ENCODE assay signal across 1 cellular context in the genomic region with DNA sequence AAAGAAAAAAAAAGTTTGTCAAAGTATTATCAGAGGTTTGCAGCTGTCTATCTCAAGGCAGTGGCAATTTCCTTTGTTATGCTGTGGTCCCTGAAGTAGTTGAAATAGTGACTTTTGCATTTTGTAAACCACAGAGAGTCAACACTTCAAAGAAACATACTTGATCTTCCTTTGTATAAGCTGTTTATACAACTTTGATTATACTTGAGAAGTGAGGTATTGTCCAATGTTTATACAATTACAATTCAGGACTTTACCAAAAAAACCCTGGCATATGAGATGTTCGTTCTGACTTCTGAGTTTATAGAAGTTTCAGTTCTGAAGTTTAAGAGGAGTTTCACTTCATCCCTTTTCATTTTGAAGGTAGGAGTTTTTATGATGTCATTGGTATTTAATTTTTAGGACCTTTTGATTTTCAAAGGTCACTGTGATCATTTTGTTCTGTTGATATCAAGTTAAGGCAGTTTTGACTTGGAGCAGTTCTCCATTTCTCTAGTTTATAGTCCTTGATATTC.
TF ChIP-seq lines count a peak whose summit lies in the region.

No MANE protein-coding gene starts in this region.

TF ChIP-seq in K562, 482 proteins besides CTCF, POLR2A, EP300 and RAD21 (continued from another document):
- TF ChIP-seq, protein P1, sequence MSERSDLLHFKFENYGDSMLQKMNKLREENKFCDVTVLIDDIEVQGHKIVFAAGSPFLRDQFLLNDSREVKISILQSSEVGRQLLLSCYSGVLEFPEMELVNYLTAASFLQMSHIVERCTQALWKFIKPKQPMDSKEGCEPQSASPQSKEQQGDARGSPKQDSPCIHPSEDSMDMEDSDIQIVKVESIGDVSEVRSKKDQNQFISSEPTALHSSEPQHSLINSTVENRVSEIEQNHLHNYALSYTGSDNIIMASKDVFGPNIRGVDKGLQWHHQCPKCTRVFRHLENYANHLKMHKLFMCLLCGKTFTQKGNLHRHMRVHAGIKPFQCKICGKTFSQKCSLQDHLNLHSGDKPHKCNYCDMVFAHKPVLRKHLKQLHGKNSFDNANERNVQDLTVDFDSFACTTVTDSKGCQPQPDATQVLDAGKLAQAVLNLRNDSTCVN (CRISPR knock-in tag; IDR thresholded peaks at IDR 0.05), result no peak
- TF ChIP-seq POLR3G (IDR thresholded peaks at IDR 0.05; ENCODE audit: extremely low read depth, insufficient read length, insufficient replicate concordance), result no peak
- peak; percentile 73 for TF ChIP-seq TCF3 (CRISPR knock-in tag; IDR thresholded peaks at IDR 0.05)
- TF ChIP-seq HDAC1 (IDR thresholded peaks at IDR 0.05), result peak in 1 of 2 experiments; percentile 31; a peak in 1 of 4 replicates
- peak; percentile 78 for TF ChIP-seq CBFA2T3 (IDR thresholded peaks at IDR 0.05)
- peak; percentile 73 for TF ChIP-seq ZNF384 (IDR thresholded peaks at IDR 0.05; ENCODE audit: low read depth, low read length)
- peak; percentile 37; the same call in 1 of the 2 replicates for TF ChIP-seq NFE2 (IDR thresholded peaks at IDR 0.05; ENCODE audit: low read depth)
- peak; percentile 71 for TF ChIP-seq TAL1 (IDR thresholded peaks at IDR 0.05)
- TF ChIP-seq BCOR (IDR thresholded peaks at IDR 0.05), result no peak
- TF ChIP-seq LEF1 (IDR thresholded peaks at IDR 0.05), result peak; percentile 91
- 0 out of 2 replicates have a peak, but pooled peaks have one; percentile 12 for TF ChIP-seq DPF2 (IDR thresholded peaks at IDR 0.05)
- peak; percentile 45 for TF ChIP-seq MTA2 (IDR thresholded peaks at IDR 0.05; ENCODE audit: low read depth)
- peak; percentile 53 for TF ChIP-seq NCOR1 (IDR thresholded peaks at IDR 0.05)
- no peak for TF ChIP-seq NUFIP1 (IDR thresholded peaks at IDR 0.05; ENCODE audit: partially characterized antibody)
- TF ChIP-seq, protein P2, sequence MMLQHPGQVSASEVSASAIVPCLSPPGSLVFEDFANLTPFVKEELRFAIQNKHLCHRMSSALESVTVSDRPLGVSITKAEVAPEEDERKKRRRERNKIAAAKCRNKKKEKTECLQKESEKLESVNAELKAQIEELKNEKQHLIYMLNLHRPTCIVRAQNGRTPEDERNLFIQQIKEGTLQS (IDR thresholded peaks at IDR 0.05), result peak; percentile 23; the same call in 1 of the 2 replicates
- TF ChIP-seq, protein P2 (CRISPR knock-in tag; conservative IDR thresholded peaks at IDR 0.05), result no peak
- peak; percentile 89; the same call in 1 of the 2 replicates for TF ChIP-seq TCF7 (IDR thresholded peaks at IDR 0.05; ENCODE audit: borderline replicate concordance)
- TF ChIP-seq ZNF57 (CRISPR knock-in tag; IDR thresholded peaks at IDR 0.05), result no peak
- peak; percentile 38; the same call in 1 of the 2 replicates for TF ChIP-seq CBFA2T2 (conservative IDR thresholded peaks at IDR 0.05)
- TF ChIP-seq FOXA3 (CRISPR knock-in tag; conservative IDR thresholded peaks at IDR 0.05 in 1 of 2, IDR thresholded peaks at IDR 0.05 in 1 of 2), result peak in 1 of 2 experiments; percentile 78; a peak in 2 of 4 replicates
- TF ChIP-seq RCOR1 (IDR thresholded peaks at IDR 0.05; ENCODE audit: borderline replicate concordance in 1 of 2, low read depth in 2 of 2, low read length in 2 of 2), result peak in 1 of 2 experiments; percentile 58; a peak in 1 of 4 replicates
- peak; percentile 71 for TF ChIP-seq ARID1B (IDR thresholded peaks at IDR 0.05)
- TF ChIP-seq HDAC3 (IDR thresholded peaks at IDR 0.05; ENCODE audit: borderline replicate concordance, partially characterized antibody), result peak; percentile 27
- peak; percentile 75 for TF ChIP-seq TEAD4 (IDR thresholded peaks at IDR 0.05; ENCODE audit: low read length)
- no peak for TF ChIP-seq TEAD4 (CRISPR knock-in tag; IDR thresholded peaks at IDR 0.05; ENCODE audit: borderline replicate concordance)
- no peak for TF ChIP-seq MIER1 (IDR thresholded peaks at IDR 0.05; ENCODE audit: low read depth)
- no peak for TF ChIP-seq POLR2G (IDR thresholded peaks at IDR 0.05; ENCODE audit: low read depth, low read length)
- TF ChIP-seq, protein P3, sequence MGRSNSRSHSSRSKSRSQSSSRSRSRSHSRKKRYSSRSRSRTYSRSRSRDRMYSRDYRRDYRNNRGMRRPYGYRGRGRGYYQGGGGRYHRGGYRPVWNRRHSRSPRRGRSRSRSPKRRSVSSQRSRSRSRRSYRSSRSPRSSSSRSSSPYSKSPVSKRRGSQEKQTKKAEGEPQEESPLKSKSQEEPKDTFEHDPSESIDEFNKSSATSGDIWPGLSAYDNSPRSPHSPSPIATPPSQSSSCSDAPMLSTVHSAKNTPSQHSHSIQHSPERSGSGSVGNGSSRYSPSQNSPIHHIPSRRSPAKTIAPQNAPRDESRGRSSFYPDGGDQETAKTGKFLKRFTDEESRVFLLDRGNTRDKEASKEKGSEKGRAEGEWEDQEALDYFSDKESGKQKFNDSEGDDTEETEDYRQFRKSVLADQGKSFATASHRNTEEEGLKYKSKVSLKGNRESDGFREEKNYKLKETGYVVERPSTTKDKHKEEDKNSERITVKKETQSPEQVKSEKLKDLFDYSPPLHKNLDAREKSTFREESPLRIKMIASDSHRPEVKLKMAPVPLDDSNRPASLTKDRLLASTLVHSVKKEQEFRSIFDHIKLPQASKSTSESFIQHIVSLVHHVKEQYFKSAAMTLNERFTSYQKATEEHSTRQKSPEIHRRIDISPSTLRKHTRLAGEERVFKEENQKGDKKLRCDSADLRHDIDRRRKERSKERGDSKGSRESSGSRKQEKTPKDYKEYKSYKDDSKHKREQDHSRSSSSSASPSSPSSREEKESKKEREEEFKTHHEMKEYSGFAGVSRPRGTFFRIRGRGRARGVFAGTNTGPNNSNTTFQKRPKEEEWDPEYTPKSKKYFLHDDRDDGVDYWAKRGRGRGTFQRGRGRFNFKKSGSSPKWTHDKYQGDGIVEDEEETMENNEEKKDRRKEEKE (IDR thresholded peaks at IDR 0.05; ENCODE audit: borderline replicate concordance in 1 of 2, control insufficient read depth in 1 of 2, low read depth in 2 of 2, low read length in 1 of 2), result no peak
- TF ChIP-seq, protein P4, sequence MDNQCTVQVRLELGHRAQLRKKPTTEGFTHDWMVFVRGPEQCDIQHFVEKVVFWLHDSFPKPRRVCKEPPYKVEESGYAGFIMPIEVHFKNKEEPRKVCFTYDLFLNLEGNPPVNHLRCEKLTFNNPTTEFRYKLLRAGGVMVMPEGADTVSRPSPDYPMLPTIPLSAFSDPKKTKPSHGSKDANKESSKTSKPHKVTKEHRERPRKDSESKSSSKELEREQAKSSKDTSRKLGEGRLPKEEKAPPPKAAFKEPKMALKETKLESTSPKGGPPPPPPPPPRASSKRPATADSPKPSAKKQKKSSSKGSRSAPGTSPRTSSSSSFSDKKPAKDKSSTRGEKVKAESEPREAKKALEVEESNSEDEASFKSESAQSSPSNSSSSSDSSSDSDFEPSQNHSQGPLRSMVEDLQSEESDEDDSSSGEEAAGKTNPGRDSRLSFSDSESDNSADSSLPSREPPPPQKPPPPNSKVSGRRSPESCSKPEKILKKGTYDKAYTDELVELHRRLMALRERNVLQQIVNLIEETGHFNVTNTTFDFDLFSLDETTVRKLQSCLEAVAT (IDR thresholded peaks at IDR 0.05), result peak in 1 of 2 experiments; percentile 75; a peak in 1 of 4 replicates
- no peak for TF ChIP-seq SMARCE1 (IDR thresholded peaks at IDR 0.05)
- no peak for TF ChIP-seq MECOM (CRISPR knock-in tag; IDR thresholded peaks at IDR 0.05)
- peak; percentile 92 for TF ChIP-seq SOX6 (IDR thresholded peaks at IDR 0.05)
- TF ChIP-seq DACH1 (IDR thresholded peaks at IDR 0.05; ENCODE audit: partially characterized antibody), result no peak
